8 cellular contexts compared by ENCODE assay signal in the genomic region with DNA sequence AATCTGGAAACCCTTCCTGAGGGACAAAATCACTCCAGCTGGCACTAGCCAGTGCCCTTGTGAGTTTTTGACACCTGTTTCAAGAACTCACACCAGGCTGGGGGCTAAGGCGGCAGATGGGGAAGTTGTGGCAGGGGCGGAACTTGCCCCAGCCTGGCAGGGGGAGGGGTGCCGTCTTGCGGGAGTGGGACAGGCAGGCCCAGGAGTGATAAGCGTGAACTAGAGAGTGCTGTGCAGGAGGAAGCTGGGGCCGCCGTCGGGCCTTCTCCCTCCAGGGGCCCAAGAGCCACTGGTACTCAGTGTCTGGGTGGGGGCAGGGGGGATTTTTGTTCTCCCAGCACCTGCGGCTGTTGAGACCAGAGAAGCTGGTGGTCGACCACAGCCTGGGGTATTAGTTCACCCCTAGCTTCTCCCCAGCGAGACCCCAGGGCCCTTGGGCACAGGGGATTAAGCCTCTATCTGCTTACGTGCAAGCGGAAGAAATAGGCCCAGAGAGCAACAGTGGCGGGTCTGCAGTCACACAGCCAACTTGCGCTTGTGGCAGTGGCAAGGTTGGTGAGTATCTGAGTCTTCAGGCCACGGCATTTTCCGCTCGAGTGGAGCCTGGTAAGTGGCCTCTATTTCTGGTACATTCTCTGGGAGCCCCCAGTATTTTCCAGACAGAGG. TPM values are rescaled to one million over a fixed set of nuclear protein-coding genes. Genes with fewer than 3 reads are reported as not detected.
DNase-seq lines count a peak whose midpoint lies in the region; ATAC-seq and TF ChIP-seq lines count a peak whose summit lies in the region.

No MANE protein-coding gene starts in this region.

- DNase-seq in Ammon's horn (ENCODE audit: low spot score), result peak; percentile 78
- DNase-seq in OCI-M1 (lab: John Stamatoyannopoulos, UW), result peak; percentile 97
- peak; percentile 63 for DNase-seq in left lobe of liver (ENCODE audit: low spot score)
- DNase-seq in NCI-H2081 (lab: John Stamatoyannopoulos, UW), result no peak
- no peak for DNase-seq in effector CD4-positive, alpha-beta T cell

- no peaks in the 10 kb centered on the region for H3K9me3 ChIP-seq in gastroesophageal sphincter

- no peaks in the 10 kb centered on the region for H3K36me3 ChIP-seq in gastroesophageal sphincter

- ATAC-seq in GM21515 (IDR thresholded peaks at IDR 0.05; ENCODE audit: unreplicated experiment) (peak; percentile 37), left lobe of liver (peak; percentile 24), gastroesophageal sphincter (no peak), GM19324 (IDR thresholded peaks at IDR 0.05; ENCODE audit: low FRiP score, unreplicated experiment) (no peak)

- no peak for TF ChIP-seq EP300 in gastroesophageal sphincter (IDR thresholded peaks at IDR 0.05)

- no peaks in the 10 kb centered on the region for H3K27me3 ChIP-seq in gastroesophageal sphincter

- H3K4me1 ChIP-seq in gastroesophageal sphincter, result peaks cover 0 to 14% (median 5%) of the 10 kb centered on the region in 3 donors

- WGBS in gastroesophageal sphincter (ENCODE audit: low coverage in 1 of 2), 2 donors, result 55% methylated on average over 8 of the region's 18 CpGs; no CpG with 5 or more reads in 1 of the 2 donors

- no peak overlapping the region for H3K4me3 ChIP-seq in gastroesophageal sphincter

- TF ChIP-seq POLR2A in gastroesophageal sphincter (IDR thresholded peaks at IDR 0.05), result no peak

- TF ChIP-seq CTCF in gastroesophageal sphincter (IDR thresholded peaks at IDR 0.05), result no peak

- H3K27ac ChIP-seq in gastroesophageal sphincter, result no peak overlapping the region

RNA-seq across cellular contexts. Expression of a gene that starts 40.1 kb away (rescaled TPM):
- total RNA-seq in left lobe of liver, result 12.1 TPM
- 10 to 100 TPM in 1 of 4 donors, 1 to 10 TPM in 3; 6.2 to 11.4 (median 8.1) TPM for total RNA-seq in gastroesophageal sphincter

Comparison
In these comparisons a context has a peak if more than half of its experiments do, and no peak if none do; other contexts are left out.
1. DNase-seq: peak in Ammon's horn (single experiment), OCI-M1 (single experiment) and left lobe of liver (single experiment); none in NCI-H2081 (0 of 2) and effector CD4-positive, alpha-beta T cell (single experiment).
2. ATAC-seq: peak in GM21515 (single experiment) and left lobe of liver (single experiment); none in gastroesophageal sphincter (single experiment) and GM19324 (single experiment).